8 cellular contexts compared by ENCODE assay signal in the genomic region with DNA sequence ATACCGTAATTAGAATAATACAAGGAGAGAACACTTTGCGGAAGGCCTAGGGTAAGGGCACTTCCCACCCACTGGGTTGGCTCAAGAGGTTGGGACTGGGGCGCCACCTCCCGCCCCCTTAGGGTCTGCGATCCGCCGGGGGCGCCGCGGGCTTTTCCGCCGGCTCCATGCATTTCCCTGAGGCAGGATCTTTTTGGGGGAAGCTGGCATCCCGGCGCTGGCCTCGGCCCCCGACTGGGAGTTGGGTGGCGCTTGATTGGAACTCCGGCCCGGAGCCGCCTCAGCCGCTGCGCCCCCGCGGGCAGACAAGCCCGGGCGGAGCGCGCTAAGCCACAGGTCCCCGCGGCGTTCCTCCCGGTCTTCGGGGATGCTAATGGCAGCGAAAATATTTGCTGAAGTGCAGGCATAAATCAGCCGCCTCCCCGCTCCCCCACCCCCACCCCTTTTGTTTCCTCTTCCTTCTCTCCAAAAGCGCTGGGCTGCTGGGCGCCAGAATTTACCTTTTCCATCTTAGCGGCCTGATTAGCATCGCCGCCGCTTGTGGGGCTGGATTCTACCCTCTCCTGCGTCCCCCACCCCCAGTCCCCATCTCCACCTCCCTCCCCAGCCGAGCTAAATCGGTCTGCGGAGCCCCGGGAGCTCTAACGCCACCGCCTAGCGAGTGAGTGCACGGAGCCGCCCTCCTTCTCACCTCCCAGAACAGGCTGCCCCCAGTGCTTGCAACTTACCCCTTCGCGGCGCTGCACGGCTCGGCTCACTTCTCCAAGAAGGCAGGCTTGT. TPM values are rescaled to one million over a fixed set of nuclear protein-coding genes. Genes with fewer than 3 reads are reported as not detected.
DNase-seq lines count a peak whose midpoint lies in the region; ATAC-seq and TF ChIP-seq lines count a peak whose summit lies in the region.

No MANE protein-coding gene starts in this region.

- H3K36me3 ChIP-seq in SJSA1 (no peaks in the 10 kb centered on the region), esophagus squamous epithelium (no peaks in the 10 kb centered on the region)

- TF ChIP-seq POLR2A in esophagus squamous epithelium (IDR thresholded peaks at IDR 0.05) = peak in 1 of 4 donors; percentile 15

- H3K27me3 Mint-ChIP-seq in naive thymus-derived CD8-positive, alpha-beta T cell = peaks cover 11 to 63% (median 30%) of the 10 kb centered on the region in 5 donors

- DNase-seq in NCI-H345 (lab: John Stamatoyannopoulos, UW) (peak; percentile 26), NCI-H345 treated with DMSO at 0.1 percent for 48 hours (lab: John Stamatoyannopoulos, UW; ENCODE audit: unreplicated experiment) (no peak), SJSA1 (ENCODE audit: low read depth in 1 of 2, low spot score in 2 of 2) (no peak), esophagus squamous epithelium (lab: John Stamatoyannopoulos, UW) (no peak), HuH-7 (ENCODE audit: low spot score) (no peak), medulla oblongata (ENCODE audit: extremely low spot score) (no peak), NCI-H1930 (lab: John Stamatoyannopoulos, UW) (no peak)
- no peak for DNase-seq in naive thymus-derived CD8-positive, alpha-beta T cell

- H3K36me3 Mint-ChIP-seq in naive thymus-derived CD8-positive, alpha-beta T cell = no peaks in the 10 kb centered on the region

- H3K9me3 ChIP-seq in SJSA1 (replicated peaks) (0 out of 2 replicates have a peak, but pooled peaks cover 4% of the 10 kb centered on the region), esophagus squamous epithelium (no peaks in the 10 kb centered on the region)

- H3K4me1 Mint-ChIP-seq in naive thymus-derived CD8-positive, alpha-beta T cell = peaks cover 3 to 28% (median 21%) of the 10 kb centered on the region in 4 donors

- H3K4me1 ChIP-seq in SJSA1 (replicated peaks) (peaks cover 33% of the 10 kb centered on the region), esophagus squamous epithelium (peaks cover 12 to 62% (median 22%) of the 10 kb centered on the region in 3 donors)

- intact Hi-C loops in esophagus squamous epithelium (cut with DNase I) = no loop called here

- peak; percentile 60 to 65 for ATAC-seq in naive thymus-derived CD8-positive, alpha-beta T cell

- H3K27me3 ChIP-seq in SJSA1 (replicated peaks) = peaks cover 38% of the 10 kb centered on the region
- H3K27me3 ChIP-seq in esophagus squamous epithelium = no peaks in the 10 kb centered on the region

- POLR2A ChIA-PET in naive thymus-derived CD8-positive, alpha-beta T cell (lab: Charles Lee) = no interaction called here

- TF ChIP-seq CTCF in esophagus squamous epithelium (IDR thresholded peaks at IDR 0.05) = no peak

- 0 to 3% methylated on average over 23 to 33 of the region's 57 CpGs for WGBS in esophagus squamous epithelium, 2 donors

- peaks cover 0 to 2% (median 0%) of the 10 kb centered on the region in 9 donors for H3K9me3 Mint-ChIP-seq in naive thymus-derived CD8-positive, alpha-beta T cell

- H3K27ac ChIP-seq in SJSA1 (no peak overlapping the region), esophagus squamous epithelium (peak overlapping the region; percentile 65 to 80 (median 73))

- peak overlapping the region; percentile 14 to 73 (median 54) for H3K4me3 Mint-ChIP-seq in naive thymus-derived CD8-positive, alpha-beta T cell

- H3K27ac Mint-ChIP-seq in naive thymus-derived CD8-positive, alpha-beta T cell = no peak overlapping the region

- peak overlapping the region; percentile 33 for H3K4me3 ChIP-seq in SJSA1
- peak overlapping the region; percentile 33 to 71 (median 52) for H3K4me3 ChIP-seq in esophagus squamous epithelium

RNA-seq across cellular contexts. Expression of gene UNC5B, which starts 5.1 kb away (rescaled TPM):
- total RNA-seq in SJSA1 (2014; rRNA removed; shearing (Covaris generic)) = 0.71 and 0.94 TPM in 2 replicates
- total RNA-seq in esophagus squamous epithelium = 10 to 100 TPM; 18.9 to 48.1 (median 28.4) TPM
- not detected for total RNA-seq in naive thymus-derived CD8-positive, alpha-beta T cell
- polyA plus RNA-seq in naive thymus-derived CD8-positive, alpha-beta T cell = under 1 TPM in 1 of 3 donors, not detected in 2; 0.03 TPM

Comparison
In these comparisons a context has a peak if more than half of its experiments do, and no peak if none do; other contexts are left out.
1. RNA of gene UNC5B, which starts 5.1 kb away (total RNA-seq): 18.9 to 48.1 TPM in esophagus squamous epithelium; 0.71 to 0.94 TPM in SJSA1 and not detected in naive thymus-derived CD8-positive, alpha-beta T cell; every median in the first group is over 10 times any median in the second.